ENCODE assay signal across 8 cellular contexts in the genomic region with DNA sequence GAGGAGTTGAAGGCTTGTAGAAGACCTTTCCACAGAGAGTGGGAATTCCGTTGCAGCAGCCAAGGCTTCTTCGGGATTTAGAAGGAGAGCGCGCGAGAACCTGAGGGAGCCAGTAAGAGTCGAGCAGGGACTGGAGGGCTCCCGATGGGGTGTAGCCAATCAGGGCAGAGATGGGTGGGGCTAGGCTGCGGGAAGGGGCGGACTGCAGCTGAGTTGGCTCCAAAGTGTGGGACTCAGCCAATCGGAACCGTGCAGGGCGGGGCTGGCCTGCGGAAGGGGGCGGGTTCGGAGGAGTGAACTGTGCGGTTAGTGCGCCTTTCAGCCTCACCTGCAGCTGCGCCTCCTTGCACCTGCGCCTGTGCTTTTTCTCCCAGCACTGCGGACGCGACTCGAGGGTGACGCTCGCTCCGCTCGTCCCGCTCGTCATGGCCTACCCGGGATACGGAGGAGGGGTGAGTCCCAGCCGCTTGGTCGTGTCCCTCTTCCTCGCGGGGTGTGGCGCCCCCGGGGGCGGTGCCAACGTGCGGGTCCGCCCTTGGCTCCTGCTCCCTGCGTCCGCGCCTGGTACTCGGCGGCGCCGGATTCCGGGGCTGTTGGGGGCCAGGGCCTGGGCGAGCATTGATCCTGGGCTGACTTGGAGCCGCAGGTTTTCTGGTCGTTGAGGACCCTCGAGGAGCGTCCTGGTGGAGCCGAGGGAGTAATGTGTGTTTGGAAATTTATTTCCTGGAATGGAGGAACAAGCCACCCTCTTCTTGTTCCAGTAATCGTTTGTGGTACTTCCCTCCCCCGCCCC. TPM values are rescaled to one million over a fixed set of nuclear protein-coding genes. Genes with fewer than 3 reads are reported as not detected.
A peak's percentile ranks its signal among the peaks of the same experiment; 100 is the strongest.
DNase-seq lines count a peak whose midpoint lies in the region; ATAC-seq, FAIRE-seq and TF ChIP-seq lines count a peak whose summit lies in the region.

A gene with protein sequence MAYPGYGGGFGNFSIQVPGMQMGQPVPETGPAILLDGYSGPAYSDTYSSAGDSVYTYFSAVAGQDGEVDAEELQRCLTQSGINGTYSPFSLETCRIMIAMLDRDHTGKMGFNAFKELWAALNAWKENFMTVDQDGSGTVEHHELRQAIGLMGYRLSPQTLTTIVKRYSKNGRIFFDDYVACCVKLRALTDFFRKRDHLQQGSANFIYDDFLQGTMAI (plus strand): TSS at position 309 of the 793 bp plus-strand sequence. CDS start 117 bp downstream, at position 426.

- H3K4me1 ChIP-seq in left ventricle myocardium inferior: peaks cover 18% of the 10 kb centered on the region
- H3K4me1 ChIP-seq in upper lobe of left lung: peaks cover 8 to 17% (median 12%) of the 10 kb centered on the region in 4 donors

- peak; percentile 100 for FAIRE-seq in GM12892 (lab: Jason Lieb, UNC)

- ATAC-seq in HG02798 (IDR thresholded peaks at IDR 0.05; ENCODE audit: poor library complexity, unreplicated experiment): peak; percentile 99
- peak; percentile 99 to 100 for ATAC-seq in upper lobe of left lung (ENCODE audit: low FRiP score in 2 of 2)

- TF ChIP-seq CTCF in left ventricle myocardium inferior (IDR thresholded peaks at IDR 0.05; ENCODE audit: borderline replicate concordance) (peak; percentile 38), upper lobe of left lung (IDR thresholded peaks at IDR 0.05) (peak in 4 of 6 experiments; percentile 6 to 43 (median 37))

- 0 to 2% methylated on average over 24 to 27 of the region's 57 CpGs for WGBS in upper lobe of left lung, 2 donors

- TF ChIP-seq EP300 in upper lobe of left lung (IDR thresholded peaks at IDR 0.05): no peak

- H3K9me3 ChIP-seq in left ventricle myocardium inferior (replicated peaks) (no peaks in the 10 kb centered on the region), upper lobe of left lung (no peaks in the 10 kb centered on the region)

- DNase-seq in GM12892 (ENCODE audit: insufficient read length): peak; percentile 63
- peak; percentile 93 for DNase-seq in NCI-H146 (lab: John Stamatoyannopoulos, UW)
- peak; percentile 97 for DNase-seq in left ventricle myocardium inferior
- peak; percentile 99 for DNase-seq in posterior vena cava (ENCODE audit: low spot score)
- peak; percentile 98 for DNase-seq in upper lobe of left lung

- H3K36me3 ChIP-seq in left ventricle myocardium inferior (no peaks in the 10 kb centered on the region), upper lobe of left lung (peaks cover 0 to 6% (median 0%) of the 10 kb centered on the region in 4 donors)

- TF ChIP-seq POLR2A in GM12892 (IDR thresholded peaks at IDR 0.05; ENCODE audit: low read depth, low read length): peak; percentile 77; the same call in 1 of the 2 replicates
- peak in 3 of 4 donors; percentile 28 to 80 (median 54) for TF ChIP-seq POLR2A in upper lobe of left lung (IDR thresholded peaks at IDR 0.05)

- H3K27me3 ChIP-seq in left ventricle myocardium inferior (ENCODE audit: low read depth) (no peaks in the 10 kb centered on the region), upper lobe of left lung (no peaks in the 10 kb centered on the region)

- peak within 1 kb of the TSS; percentile 96 for H3K27ac ChIP-seq in angular gyrus (ENCODE audit: low read depth, low read length)
- H3K27ac ChIP-seq in left ventricle myocardium inferior (replicated peaks): peak within 1 kb of the TSS; percentile 79
- peak within 1 kb of the TSS; percentile 82 to 96 (median 91) for H3K27ac ChIP-seq in upper lobe of left lung

- H3K4me3 ChIP-seq in left ventricle myocardium inferior: peak within 1 kb of the TSS; percentile 89
- peak within 1 kb of the TSS; percentile 43 to 98 (median 88) for H3K4me3 ChIP-seq in upper lobe of left lung

- intact Hi-C loops in T-helper 2 cell treated with Interferon-gamma antibody and Interleukin-4, amounts not matched to agents 100 ng/mL and 5 ng/mL, for 36 hours (cut with micrococcal nuclease): loop anchor here (1.0 to 2.0 kb wide), 3 partner anchors 15 to 1037 kb away; partner anchors contain the start of gene IFIH1
- intact Hi-C loops in left ventricle myocardium inferior (cut with micrococcal nuclease): no loop called here
- intact Hi-C loops in posterior vena cava (cut with DNase I): no loop called here

RNA-seq across cellular contexts. Expression of the gene that starts here (rescaled TPM):
- polyA plus RNA-seq in GM12892 (2012; ENCODE audit: missing spikeins): 34.5 TPM
- total RNA-seq in T-helper 2 cell treated with Interferon-gamma antibody and Interleukin-4, amounts not matched to agents 100 ng/mL and 5 ng/mL, for 36 hours: 10.2 and 11.3 TPM in 2 replicates
- total RNA-seq in left ventricle myocardium inferior: 7.4 TPM
- total RNA-seq in posterior vena cava: 10 to 100 TPM; 21.1 to 38.9 TPM
- 100 to 1,000 TPM in 1 of 6 donors, 10 to 100 TPM in 5; 12.7 to 101 (median 38.1) TPM for total RNA-seq in upper lobe of left lung

Comparison
In these comparisons a context has a peak if more than half of its experiments do, and no peak if none do; other contexts are left out.
1. Peak in every context shown above with its lines: DNase-seq, ATAC-seq, H3K4me3 ChIP-seq and H3K27ac ChIP-seq.